In genomic region chr4:67550491-67551256, GRCh38 we compare ENCODE assay signal across 13 cellular contexts. TPM values are rescaled to one million over a fixed set of nuclear protein-coding genes. Genes with fewer than 3 reads are reported as not detected.
A peak's percentile ranks its signal among the peaks of the same experiment; 100 is the strongest.
DNase-seq lines count a peak whose midpoint lies in the region; ATAC-seq lines count a peak whose summit lies in the region.
"Had no signal": no experiment of that assay in that cellular context is flagged by ENCODE, and none has a peak within 500 bp of the region (broad histone marks: within the 10 kb centered on the region; RNA-seq: fewer than 3 reads in every experiment).

No MANE protein-coding gene starts in this region.

- peaks cover 12 to 22% (median 15%) of the 10 kb centered on the region in 3 donors for H3K4me1 Mint-ChIP-seq in T-cell
- peaks cover 10% of the 10 kb centered on the region for H3K4me1 Mint-ChIP-seq in activated T-cell treated with anti-CD3 and anti-CD28 coated beads, Interleukin-2, amount 50 U/mL, for 24 hours (ENCODE audit: low read depth)

- no peaks in the 10 kb centered on the region for H3K9me3 Mint-ChIP-seq in T-cell
- no peaks in the 10 kb centered on the region for H3K9me3 Mint-ChIP-seq in activated T-cell treated with anti-CD3 and anti-CD28 coated beads, Interleukin-2, amount 50 U/mL, for 24 hours

- no peaks in the 10 kb centered on the region for H3K27me3 Mint-ChIP-seq in T-cell
- no peaks in the 10 kb centered on the region for H3K27me3 Mint-ChIP-seq in activated T-cell treated with anti-CD3 and anti-CD28 coated beads, Interleukin-2, amount 50 U/mL, for 24 hours

- H3K36me3 Mint-ChIP-seq in T-cell = no peaks in the 10 kb centered on the region
- no peaks in the 10 kb centered on the region for H3K36me3 Mint-ChIP-seq in activated T-cell treated with anti-CD3 and anti-CD28 coated beads, Interleukin-2, amount 50 U/mL, for 24 hours (ENCODE audit: low read depth)

- POLR2A ChIA-PET in T-cell (lab: Charles Lee) = interaction anchor here (0.6 to 0.7 kb wide), 2 partner anchors 10 to 811 kb away, joined by 3 to 5 read pairs; no protein-coding TSS in a partner anchor

- DNase-seq in T-cell (no peak), germinal center (ENCODE audit: low spot score) (no peak), medulla oblongata (ENCODE audit: extremely low spot score) (no peak), Kasumi-1 (lab: John Stamatoyannopoulos, UW) (no peak)
- no peak for DNase-seq in activated T-cell treated with anti-CD3 and anti-CD28 coated beads, Interleukin-2, amount 50 U/mL, for 24 hours
- DNase-seq: C1 segment of cervical spinal cord, NCI-H1694 treated with DMSO at 0.1 percent for 48 hours had no signal

- peak overlapping the region; percentile 11 to 57 for H3K27ac Mint-ChIP-seq in T-cell
- H3K27ac Mint-ChIP-seq in activated T-cell treated with anti-CD3 and anti-CD28 coated beads, Interleukin-2, amount 50 U/mL, for 24 hours = no peak overlapping the region

- H3K4me3 Mint-ChIP-seq in T-cell = no peak overlapping the region
- H3K4me3 Mint-ChIP-seq in activated T-cell treated with anti-CD3 and anti-CD28 coated beads, Interleukin-2, amount 50 U/mL, for 24 hours = no peak overlapping the region

- CTCF ChIA-PET in T-cell (lab: Charles Lee) = interaction anchor here (0.6 to 1.4 kb wide), 14 partner anchors 11 to 360 kb away, joined by 3 to 9 read pairs (median 4); no protein-coding TSS in a partner anchor

- ATAC-seq in GM18508 (IDR thresholded peaks at IDR 0.05; ENCODE audit: insufficient read depth, unreplicated experiment) = peak; percentile 36
- ATAC-seq in GM21390 (IDR thresholded peaks at IDR 0.05; ENCODE audit: unreplicated experiment) = peak; percentile 35
- peak; percentile 47 for ATAC-seq in HG03025 (IDR thresholded peaks at IDR 0.05; ENCODE audit: low FRiP score, unreplicated experiment)
- ATAC-seq in T-cell (replicated peaks in 1 of 4) = no peak
- ATAC-seq: activated CD4-positive, CD25-positive, alpha-beta regulatory T cell treated with anti-CD3 and anti-CD28 coated beads, Interleukin-2, amount 50 U/mL, for 24 hours; esophagus mucosa had no signal

RNA-seq across cellular contexts. Expression of gene CENPC, which starts 5.4 kb away (rescaled TPM):
- 100 to 1,000 TPM in 1 of 5 donors, 10 to 100 TPM in 4; 38.4 to 101 (median 40.0) TPM for total RNA-seq in T-cell

RNA-seq across cellular contexts. Expression of gene STAP1, which starts 7.9 kb away (rescaled TPM):
- 1 to 10 TPM; 1.6 to 8.0 (median 4.3) TPM for total RNA-seq in T-cell
- total RNA-seq: temporal lobe had no signal

Comparison
In these comparisons a context has a peak if more than half of its experiments do, and no peak if none do; other contexts are left out.
1. ATAC-seq: peak in GM18508 (single experiment), GM21390 (single experiment) and HG03025 (single experiment); none in T-cell (0 of 4).